Comparison of ENCODE assay signal across 8 cellular contexts in the genomic region with DNA sequence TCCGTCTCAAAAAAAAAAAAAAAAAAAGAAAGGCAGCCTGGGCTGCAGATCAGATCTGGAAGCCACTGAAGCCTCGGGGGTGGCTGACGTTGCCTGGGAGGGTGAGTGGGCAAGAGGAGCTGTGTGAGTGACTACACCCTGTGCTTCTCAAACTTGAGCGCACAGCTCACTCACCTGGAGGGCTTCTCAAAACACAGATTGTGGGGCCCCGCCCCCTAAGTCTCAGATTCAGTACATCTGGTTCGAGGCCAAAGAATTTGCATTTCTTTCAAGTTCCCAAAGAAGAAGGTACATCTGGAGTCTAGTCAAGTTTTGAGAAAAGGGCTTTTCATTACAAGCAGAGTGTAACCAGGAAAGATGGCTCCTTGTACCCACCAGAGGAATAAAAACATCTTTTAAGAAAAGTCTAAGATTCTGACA.
DNase-seq lines count a peak whose midpoint lies in the region; ATAC-seq and TF ChIP-seq lines count a peak whose summit lies in the region.

No MANE protein-coding gene starts in this region.

- peaks cover 43% of the 10 kb centered on the region for H3K4me1 Mint-ChIP-seq in T-helper 1 cell treated with Interleukin-12 subunit alpha and Interleukin-12 subunit beta and Interleukin-4 antibody, amounts not matched to agents 30 μg/mL and 1 μg/mL, for 36 hours (ENCODE audit: low read depth)

- no peaks in the 10 kb centered on the region for H3K27me3 Mint-ChIP-seq in T-helper 1 cell treated with Interleukin-12 subunit alpha and Interleukin-12 subunit beta and Interleukin-4 antibody, amounts not matched to agents 30 μg/mL and 1 μg/mL, for 36 hours (ENCODE audit: low read depth)

- H3K9me3 ChIP-seq in adrenal gland (replicated peaks in 1 of 3), result no peaks in the 10 kb centered on the region

- H3K9me3 Mint-ChIP-seq in T-helper 1 cell treated with Interleukin-12 subunit alpha and Interleukin-12 subunit beta and Interleukin-4 antibody, amounts not matched to agents 30 μg/mL and 1 μg/mL, for 36 hours, result no peaks in the 10 kb centered on the region

- TF ChIP-seq CTCF in adrenal gland (IDR thresholded peaks at IDR 0.05), result no peak

- no peak overlapping the region for H3K4me3 ChIP-seq in adrenal gland

- no peaks in the 10 kb centered on the region for H3K4me1 ChIP-seq in adrenal gland (replicated peaks in 1 of 2)

- no peaks in the 10 kb centered on the region for H3K27me3 ChIP-seq in adrenal gland

- H3K4me3 Mint-ChIP-seq in T-helper 1 cell treated with Interleukin-12 subunit alpha and Interleukin-12 subunit beta and Interleukin-4 antibody, amounts not matched to agents 30 μg/mL and 1 μg/mL, for 36 hours, result no peak overlapping the region

- peak overlapping the region; percentile 69 for H3K27ac Mint-ChIP-seq in T-helper 1 cell treated with Interleukin-12 subunit alpha and Interleukin-12 subunit beta and Interleukin-4 antibody, amounts not matched to agents 30 μg/mL and 1 μg/mL, for 36 hours

- ATAC-seq in GM18868 (IDR thresholded peaks at IDR 0.05; ENCODE audit: unreplicated experiment) (peak; percentile 88), HG02678 (IDR thresholded peaks at IDR 0.05; ENCODE audit: unreplicated experiment) (peak; percentile 86)

- H3K36me3 Mint-ChIP-seq in T-helper 1 cell treated with Interleukin-12 subunit alpha and Interleukin-12 subunit beta and Interleukin-4 antibody, amounts not matched to agents 30 μg/mL and 1 μg/mL, for 36 hours (ENCODE audit: low read depth), result peaks cover 3% of the 10 kb centered on the region

- no peak overlapping the region for H3K27ac ChIP-seq in adrenal gland

- intact Hi-C loops in adrenal gland (cut with DNase I), result loop anchor here (5.0 kb wide), 3 partner anchors 458 to 608 kb away; no protein-coding TSS in a partner anchor

- DNase-seq in stimulated activated CD4-positive, alpha-beta T cell treated with anti-CD3 and anti-CD28 coated beads, Interleukin-1b, Interleukin-23, amount 100 ng/mL, for 4 hours (ENCODE audit: low read depth in 2 of 2), result peak; percentile 36 to 42
- DNase-seq in LoVo (ENCODE audit: low spot score), result no peak
- no peak for DNase-seq in NCI-H2196 treated with DMSO at 0.1 percent for 48 hours (lab: John Stamatoyannopoulos, UW; ENCODE audit: unreplicated experiment)
- DNase-seq in NCI-H1048 (lab: John Stamatoyannopoulos, UW), result no peak
- no peak for DNase-seq in adrenal gland

- TF ChIP-seq POLR2A in adrenal gland (IDR thresholded peaks at IDR 0.05), result no peak

- no peaks in the 10 kb centered on the region for H3K36me3 ChIP-seq in adrenal gland (replicated peaks in 1 of 2)

- WGBS in adrenal gland, 4 donors, result 70 to 85% (median 79%) methylated on average over 5 to 6 of the region's 6 CpGs

Comparison
In these comparisons a context has a peak if more than half of its experiments do, and no peak if none do; other contexts are left out.
1. DNase-seq: peak in stimulated activated CD4-positive, alpha-beta T cell treated with anti-CD3 and anti-CD28 coated beads, Interleukin-1b, Interleukin-23, amount 100 ng/mL, for 4 hours (2 of 2); none in LoVo (single experiment), NCI-H2196 treated with DMSO at 0.1 percent for 48 hours (single experiment), NCI-H1048 (single experiment) and adrenal gland (0 of 7).